35 cellular contexts compared by ENCODE assay signal in genomic region chr13:76973920-76974617, GRCh38. TPM values are rescaled to one million over a fixed set of nuclear protein-coding genes. Genes with fewer than 3 reads are reported as not detected.
"Had no signal": no experiment of that assay in that cellular context is flagged by ENCODE, and none has a peak within 500 bp of the region (broad histone marks: within the 10 kb centered on the region; RNA-seq: fewer than 3 reads in every experiment).

No MANE protein-coding gene starts in this region.

- H3K27ac ChIP-seq: SJCRH30, SK-N-MC had no signal

- H3K27ac Mint-ChIP-seq: activated CD4-positive, alpha-beta memory T cell treated with anti-CD3 and anti-CD28 coated beads, Interleukin-2, amount 10 ng/mL, durations not matched to agents 7 days and 5 days; activated CD8-positive, alpha-beta memory T cell treated with anti-CD3 and anti-CD28 coated beads, Interleukin-2, amount 10 ng/mL, durations not matched to agents 7 days and 5 days; activated naive CD4-positive, alpha-beta T cell treated with anti-CD3 and anti-CD28 coated beads for 36 hours; activated naive CD8-positive, alpha-beta T cell; activated naive CD8-positive, alpha-beta T cell treated with anti-CD3 and anti-CD28 coated beads, Interleukin-2, amount 50 U/mL, for 24 hours; brain; T-helper 1 cell treated with Interleukin-12 subunit alpha and Interleukin-12 subunit beta and Interleukin-4 antibody, amounts not matched to agents 30 μg/mL and 1 μg/mL, for 36 hours; T-helper 2 cell treated with Interferon-gamma antibody and Interleukin-4, amounts not matched to agents 5 μg/mL and 100 μg/mL, for 36 hours had no signal

- H3K9me3 Mint-ChIP-seq: activated CD4-positive, alpha-beta memory T cell treated with anti-CD3 and anti-CD28 coated beads, Interleukin-2, amount 10 ng/mL, durations not matched to agents 7 days and 5 days; activated naive CD4-positive, alpha-beta T cell treated with anti-CD3 and anti-CD28 coated beads for 36 hours; activated naive CD8-positive, alpha-beta T cell treated with anti-CD3 and anti-CD28 coated beads, Interleukin-2, amount 50 U/mL, for 24 hours; T-helper 1 cell treated with Interleukin-12 subunit alpha and Interleukin-12 subunit beta and Interleukin-4 antibody, amounts not matched to agents 30 μg/mL and 1 μg/mL, for 36 hours; T-helper 2 cell treated with Interferon-gamma antibody and Interleukin-4, amounts not matched to agents 5 μg/mL and 100 μg/mL, for 36 hours had no signal

- ATAC-seq: activated CD4-positive, CD25-positive, alpha-beta regulatory T cell treated with anti-CD3 and anti-CD28 coated beads, Interleukin-2, amount 50 U/mL, for 24 hours; activated CD8-positive, alpha-beta memory T cell treated with anti-CD3 and anti-CD28 coated beads, Interleukin-2, amount 10 ng/mL, durations not matched to agents 7 days and 5 days; activated naive CD8-positive, alpha-beta T cell treated with anti-CD3 and anti-CD28 coated beads, Interleukin-2, amount 50 U/mL, for 24 hours; Panc1 had no signal

- FAIRE-seq: bronchial epithelial cell, TTC549 had no signal

- H3K36me3 Mint-ChIP-seq: activated CD8-positive, alpha-beta memory T cell treated with anti-CD3 and anti-CD28 coated beads, Interleukin-2, amount 10 ng/mL, durations not matched to agents 7 days and 5 days; activated naive CD8-positive, alpha-beta T cell; brain had no signal

- H3K4me3 Mint-ChIP-seq: activated CD4-positive, alpha-beta memory T cell treated with anti-CD3 and anti-CD28 coated beads, Interleukin-2, amount 10 ng/mL, durations not matched to agents 7 days and 5 days; activated CD8-positive, alpha-beta memory T cell treated with anti-CD3 and anti-CD28 coated beads, Interleukin-2, amount 10 ng/mL, durations not matched to agents 7 days and 5 days; activated naive CD4-positive, alpha-beta T cell treated with anti-CD3 and anti-CD28 coated beads for 36 hours; activated naive CD8-positive, alpha-beta T cell; activated naive CD8-positive, alpha-beta T cell treated with anti-CD3 and anti-CD28 coated beads, Interleukin-2, amount 50 U/mL, for 24 hours; brain; T-helper 1 cell treated with Interleukin-12 subunit alpha and Interleukin-12 subunit beta and Interleukin-4 antibody, amounts not matched to agents 30 μg/mL and 1 μg/mL, for 36 hours; T-helper 2 cell treated with Interferon-gamma antibody and Interleukin-4, amounts not matched to agents 5 μg/mL and 100 μg/mL, for 36 hours had no signal

- H3K9me3 ChIP-seq: MG63, SJCRH30 had no signal

- DNase-seq: activated CD4-positive, alpha-beta memory T cell treated with anti-CD3 and anti-CD28 coated beads, Interleukin-2, amount 10 ng/mL, durations not matched to agents 7 days and 5 days; activated CD4-positive, alpha-beta T cell treated with anti-CD3 and anti-CD28 coated beads for 4 hours; activated CD8-positive, alpha-beta memory T cell treated with anti-CD3 and anti-CD28 coated beads for 24 hours; activated CD8-positive, alpha-beta memory T cell treated with anti-CD3 and anti-CD28 coated beads, Interleukin-2, amount 10 ng/mL, durations not matched to agents 7 days and 5 days; activated CD8-positive, alpha-beta memory T cell treated with anti-CD3 and anti-CD28 coated beads, Interleukin-2, amount 50 U/mL, for 48 hours; activated gamma-delta T cell treated with Interleukin-2 at 50 U/mL for 16 hours; activated naive CD4-positive, alpha-beta T cell treated with anti-CD3 and anti-CD28 coated beads for 36 hours; activated naive CD8-positive, alpha-beta T cell treated with anti-CD3 and anti-CD28 coated beads, Interleukin-2, amount 50 U/mL, for 24 hours; activated T-cell treated with anti-CD3 and anti-CD28 coated beads, Interleukin-2, amount 50 U/mL, for 1 hour; anterior cingulate cortex; caudate nucleus; cerebellar nuclear complex; Kasumi-1; MG63; NCI-H1048; NCI-H1105 treated with DMSO at 0.1 percent for 48 hours; NCI-H1436; NCI-H1694; NCI-H1930; NCI-H2081 treated with DMSO at 0.1 percent for 48 hours; NCI-H226; NCI-H446 treated with DMSO at 0.1 percent for 48 hours; NCI-H524; SHP77 had no signal

- H3K4me3 ChIP-seq: MG63, SJCRH30, SK-N-MC had no signal

- H3K27me3 ChIP-seq: MG63, SJCRH30 had no signal

- H3K36me3 ChIP-seq: MG63, SJCRH30 had no signal

RNA-seq across cellular contexts. Expression of gene ACOD1, which starts 25.8 kb away (rescaled TPM):
- total RNA-seq: activated CD4-positive, alpha-beta memory T cell treated with anti-CD3 and anti-CD28 coated beads, Interleukin-2, amount 10 ng/mL, durations not matched to agents 7 days and 5 days; activated CD8-positive, alpha-beta memory T cell treated with anti-CD3 and anti-CD28 coated beads, Interleukin-2, amount 10 ng/mL, durations not matched to agents 7 days and 5 days; activated naive CD4-positive, alpha-beta T cell treated with anti-CD3 and anti-CD28 coated beads for 36 hours; bronchial epithelial cell; RPMI7951; SJCRH30 had no signal
